In the genomic region with DNA sequence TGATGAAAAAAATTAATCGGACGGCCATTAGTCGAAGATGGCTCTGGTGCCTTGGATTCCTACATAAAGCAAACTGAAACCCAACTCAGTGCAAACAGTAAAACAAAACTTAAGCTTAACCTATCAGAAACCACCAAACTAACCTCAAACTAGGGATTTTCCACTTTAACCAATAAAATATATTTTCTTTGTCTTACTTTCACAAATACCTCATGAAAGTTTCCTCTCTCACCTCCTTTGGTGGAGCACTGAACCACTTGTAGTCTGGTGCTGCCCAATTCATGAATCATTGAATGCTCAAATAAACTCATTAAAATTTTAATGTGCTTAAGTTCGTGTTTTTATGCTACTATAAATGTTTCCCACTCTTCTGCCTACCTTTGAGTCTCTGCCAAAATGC, we compare ENCODE assay signal across 12 cellular contexts. TPM values are rescaled to one million over a fixed set of nuclear protein-coding genes. Genes with fewer than 3 reads are reported as not detected.
"Had no signal": no experiment of that assay in that cellular context is flagged by ENCODE, and none has a peak within 500 bp of the region (broad histone marks: within the 10 kb centered on the region; RNA-seq: fewer than 3 reads in every experiment).

No MANE protein-coding gene starts in this region.

- H3K27ac Mint-ChIP-seq: activated CD4-positive, alpha-beta T cell treated with anti-CD3 and anti-CD28 coated beads, Interleukin-2, amount 10 ng/mL, durations not matched to agents 7 days and 5 days had no signal

- ATAC-seq: gastrocnemius medialis, left lung had no signal

- H3K27me3 Mint-ChIP-seq: activated CD4-positive, alpha-beta T cell treated with anti-CD3 and anti-CD28 coated beads, Interleukin-2, amount 10 ng/mL, durations not matched to agents 7 days and 5 days had no signal

- H3K4me3 Mint-ChIP-seq: activated CD4-positive, alpha-beta T cell treated with anti-CD3 and anti-CD28 coated beads, Interleukin-2, amount 10 ng/mL, durations not matched to agents 7 days and 5 days had no signal

- DNase-seq: activated CD4-positive, alpha-beta T cell treated with anti-CD3 and anti-CD28 coated beads, Interleukin-2, amount 10 ng/mL, durations not matched to agents 7 days and 5 days; activated effector memory CD4-positive, alpha-beta T cell treated with Interleukin-2 at 50 U/mL for 16 hours; effector CD8-positive, alpha-beta T cell; gastrocnemius medialis; left lung; mesenchymal stem cell; sigmoid colon; stimulated activated CD4-positive, alpha-beta T cell treated with anti-CD3 and anti-CD28 coated beads, Interleukin-2, amount 100 ng/mL, for 24 hours; stomach had no signal

RNA-seq across cellular contexts. Expression of gene ADORA3, which starts 7.0 kb away (rescaled TPM):
- total RNA-seq: fibroblast of lung, osteocyte, SJSA1 had no signal

RNA-seq across cellular contexts. Expression of gene TMIGD3, which starts 7.0 kb away (rescaled TPM):
- total RNA-seq: activated CD4-positive, alpha-beta T cell treated with anti-CD3 and anti-CD28 coated beads, Interleukin-2, amount 10 ng/mL, durations not matched to agents 7 days and 5 days; fibroblast of lung; osteocyte; SJSA1 had no signal

RNA-seq across cellular contexts. Expression of gene C1orf162, which starts 22.6 kb away (rescaled TPM):
- total RNA-seq: SJSA1 had no signal
